Comparison of ENCODE assay signal across 8 cellular contexts in genomic region chr9:128068656-128069221, GRCh38. TPM values are rescaled to one million over a fixed set of nuclear protein-coding genes. Genes with fewer than 3 reads are reported as not detected.
DNase-seq lines count a peak whose midpoint lies in the region; ATAC-seq and TF ChIP-seq lines count a peak whose summit lies in the region.

No MANE protein-coding gene starts in this region.

- H3K4me1 Mint-ChIP-seq in CD4-positive, alpha-beta T cell (ENCODE audit: low read depth): peaks cover 50% of the 10 kb centered on the region

- H3K36me3 ChIP-seq in HUES6 (ENCODE audit: control insufficient read depth, insufficient read depth, low read length) (no peaks in the 10 kb centered on the region), mesenchymal stem cell (ENCODE audit: control insufficient read depth in 1 of 2, insufficient read depth in 2 of 2, low read depth in 1 of 2, low read length in 2 of 2) (peaks cover 0 to 4% of the 10 kb centered on the region in 2 experiments)

- no peaks in the 10 kb centered on the region for H3K27me3 Mint-ChIP-seq in CD4-positive, alpha-beta T cell

- no peak for TF ChIP-seq CTCF in CD4-positive, alpha-beta T cell (IDR thresholded peaks at IDR 0.05)
- no peak for TF ChIP-seq CTCF in astrocyte of the spinal cord (IDR thresholded peaks at IDR 0.05; ENCODE audit: low read depth, low read length)

- CTCF ChIA-PET in CD4-positive, alpha-beta T cell (lab: Charles Lee): interaction anchor here (1.0 kb wide), 1 partner anchor 49 kb away, joined by 3 read pairs; no protein-coding TSS in a partner anchor

- H2AK5ac ChIP-seq in mesenchymal stem cell (ENCODE audit: low read length, severe bottlenecking): no peak overlapping the region

- H3K23ac ChIP-seq in mesenchymal stem cell (ENCODE audit: low read length in 2 of 2): peak overlapping the region in 1 of 2 experiments; percentile 34

- peaks cover 26% of the 10 kb centered on the region for H3K79me1 ChIP-seq in mesenchymal stem cell (replicated peaks; ENCODE audit: low read length, poor library complexity, severe bottlenecking)

- POLR2A ChIA-PET in CD4-positive, alpha-beta T cell (lab: Charles Lee): interaction anchor here (0.6 to 4.6 kb wide), 19 partner anchors 10 to 489 kb away, joined by 3 to 39 read pairs (median 9); partner anchors contain the start of genes DPM2 and ST6GALNAC4

- H3K27ac Mint-ChIP-seq in CD4-positive, alpha-beta T cell: peak overlapping the region; percentile 84

- peak overlapping the region in 1 of 2 experiments; percentile 59 for H2BK12ac ChIP-seq in mesenchymal stem cell (ENCODE audit: low read length in 2 of 2)

- H2BK120ac ChIP-seq in mesenchymal stem cell (ENCODE audit: low read depth, low read length): peak overlapping the region; percentile 0

- H3K4me2 ChIP-seq in mesenchymal stem cell (ENCODE audit: low read length, poor library complexity, severe bottlenecking): peak overlapping the region; percentile 87

- H3K9me3 Mint-ChIP-seq in CD4-positive, alpha-beta T cell: no peaks in the 10 kb centered on the region

- peaks cover 6% of the 10 kb centered on the region for H3K36me3 Mint-ChIP-seq in CD4-positive, alpha-beta T cell (ENCODE audit: low read depth)

- H4K8ac ChIP-seq in mesenchymal stem cell (ENCODE audit: low read length): peak overlapping the region; percentile 24

- H3K4me3 ChIP-seq in HUES6 (ENCODE audit: low read depth, low read length): peak overlapping the region; percentile 93
- H3K4me3 ChIP-seq in astrocyte of the spinal cord (ENCODE audit: low read depth, low read length): peak overlapping the region; percentile 77
- peak overlapping the region; percentile 92 to 97 for H3K4me3 ChIP-seq in mesenchymal stem cell (ENCODE audit: insufficient read depth in 1 of 2, low read depth in 1 of 2, low read length in 2 of 2)

- H3K18ac ChIP-seq in mesenchymal stem cell (ENCODE audit: low read depth in 1 of 2, low read length in 2 of 2): peak overlapping the region; percentile 71 to 91

- in situ Hi-C loops in astrocyte of the spinal cord (cut with HindIII; ENCODE audit: low sequenced_read_pairs): no loop called here

- no peak overlapping the region for H2BK15ac ChIP-seq in mesenchymal stem cell (ENCODE audit: low read depth, poor library complexity, severe bottlenecking)

- H3K4me1 ChIP-seq in HUES6 (ENCODE audit: control insufficient read depth, insufficient read depth, low read length) (peaks cover 35% of the 10 kb centered on the region), mesenchymal stem cell (ENCODE audit: control insufficient read depth, insufficient read depth, low read depth, low read length) (peaks cover 19% of the 10 kb centered on the region)

- no peak for DNase-seq in CD4-positive, alpha-beta T cell
- DNase-seq in astrocyte of the spinal cord (ENCODE audit: low read depth, low spot score): no peak
- DNase-seq in mesenchymal stem cell: no peak
- no peak for DNase-seq in DMS153 (lab: John Stamatoyannopoulos, UW)

- peak overlapping the region in 1 of 2 experiments; percentile 85 for H3K4ac ChIP-seq in mesenchymal stem cell (ENCODE audit: low read depth in 1 of 2, low read length in 2 of 2)

- H3K9ac ChIP-seq in HUES6 (ENCODE audit: low read length) (peak overlapping the region; percentile 76), mesenchymal stem cell (ENCODE audit: low read length) (peak overlapping the region; percentile 92)

- 13% methylated on average over 15 of the region's 17 CpGs for WGBS in mesenchymal stem cell

- no peaks in the 10 kb centered on the region for H3K9me3 ChIP-seq in CD4-positive, alpha-beta T cell (ENCODE audit: control insufficient read depth, low read length)
- H3K9me3 ChIP-seq in HUES6 (ENCODE audit: control insufficient read depth, insufficient read depth, low read depth, low read length) (no peaks in the 10 kb centered on the region), mesenchymal stem cell (ENCODE audit: control insufficient read depth, low read length) (no peaks in the 10 kb centered on the region)

- H3K27ac ChIP-seq in CD4-positive, alpha-beta T cell (ENCODE audit: low read depth, low read length): peak overlapping the region; percentile 40
- 0 out of 2 replicates have a peak overlapping the region, but pooled peaks have one; percentile 38 for H3K27ac ChIP-seq in HUES6 (ENCODE audit: low read depth, low read length)
- peak overlapping the region; percentile 26 for H3K27ac ChIP-seq in mesenchymal stem cell (ENCODE audit: low read length, poor library complexity, severe bottlenecking)

- H3K14ac ChIP-seq in mesenchymal stem cell (ENCODE audit: low read length in 2 of 2): peak overlapping the region in 1 of 2 experiments; percentile 85

- H3K27me3 ChIP-seq in CD4-positive, alpha-beta T cell (ENCODE audit: control insufficient read depth, insufficient read depth, low read length): no peaks in the 10 kb centered on the region
- H3K27me3 ChIP-seq in HUES6 (ENCODE audit: control insufficient read depth, insufficient read depth, low read length) (no peaks in the 10 kb centered on the region), mesenchymal stem cell (ENCODE audit: control insufficient read depth in 1 of 2, insufficient read depth in 1 of 2, low read length in 2 of 2) (no peaks in the 10 kb centered on the region)

- intact Hi-C loops in CD4-positive, alpha-beta T cell (cut with DNase I, micrococcal nuclease): loop anchor here in 1 of 2 experiments (2.0 to 5.0 kb wide), 2 partner anchors 14 to 351 kb away; partner anchors contain the start of genes PTRH1 and TTC16

- peak overlapping the region; percentile 93 for H3K4me3 Mint-ChIP-seq in CD4-positive, alpha-beta T cell

- no peak overlapping the region for H2BK5ac ChIP-seq in mesenchymal stem cell (ENCODE audit: low read depth, low read length, poor library complexity, severe bottlenecking)

- no peak for ATAC-seq in CD4-positive, alpha-beta T cell (ENCODE audit: poor library complexity)
- ATAC-seq in HG03521 (IDR thresholded peaks at IDR 0.05; ENCODE audit: unreplicated experiment) (no peak), HG02870 (IDR thresholded peaks at IDR 0.05; ENCODE audit: unreplicated experiment) (no peak), GM21619 (IDR thresholded peaks at IDR 0.05; ENCODE audit: unreplicated experiment) (no peak)

- H4K91ac ChIP-seq in mesenchymal stem cell (ENCODE audit: low read length): peak overlapping the region; percentile 70

- H2AFZ ChIP-seq in mesenchymal stem cell (ENCODE audit: low read depth, low read length): no peak overlapping the region

RNA-seq across cellular contexts. Expression of gene SLC25A25, which starts 0.7 kb away (rescaled TPM):
- total RNA-seq in CD4-positive, alpha-beta T cell: 10 to 100 TPM; 16.9 to 17.7 TPM
- polyA plus RNA-seq in mesenchymal stem cell (2013, experiment 1 of 2): 6.8 TPM
- 6.4 TPM for polyA plus RNA-seq in mesenchymal stem cell (2013, experiment 2 of 2)

RNA-seq across cellular contexts. Expression of gene NAIF1, which starts 1.6 kb away (rescaled TPM):
- 10 to 100 TPM; 11.5 to 16.8 TPM for total RNA-seq in CD4-positive, alpha-beta T cell
- polyA plus RNA-seq in mesenchymal stem cell (2013, experiment 1 of 2): 6.5 TPM
- polyA plus RNA-seq in mesenchymal stem cell (2013, experiment 2 of 2): 6.1 TPM

RNA-seq across cellular contexts. Expression of gene PTGES2, which starts 58.8 kb away (rescaled TPM):
- 10 to 100 TPM; 43.7 to 43.8 TPM for total RNA-seq in CD4-positive, alpha-beta T cell
- 31.2 TPM for polyA plus RNA-seq in mesenchymal stem cell (2013, experiment 1 of 2)
- 28.6 TPM for polyA plus RNA-seq in mesenchymal stem cell (2013, experiment 2 of 2)
